In genomic region chr1:173714759-173715537, GRCh38 we compare ENCODE assay signal across 8 cellular contexts. TPM values are rescaled to one million over a fixed set of nuclear protein-coding genes. Genes with fewer than 3 reads are reported as not detected.
DNase-seq lines count a peak whose midpoint lies in the region; ATAC-seq and TF ChIP-seq lines count a peak whose summit lies in the region.

A gene with protein sequence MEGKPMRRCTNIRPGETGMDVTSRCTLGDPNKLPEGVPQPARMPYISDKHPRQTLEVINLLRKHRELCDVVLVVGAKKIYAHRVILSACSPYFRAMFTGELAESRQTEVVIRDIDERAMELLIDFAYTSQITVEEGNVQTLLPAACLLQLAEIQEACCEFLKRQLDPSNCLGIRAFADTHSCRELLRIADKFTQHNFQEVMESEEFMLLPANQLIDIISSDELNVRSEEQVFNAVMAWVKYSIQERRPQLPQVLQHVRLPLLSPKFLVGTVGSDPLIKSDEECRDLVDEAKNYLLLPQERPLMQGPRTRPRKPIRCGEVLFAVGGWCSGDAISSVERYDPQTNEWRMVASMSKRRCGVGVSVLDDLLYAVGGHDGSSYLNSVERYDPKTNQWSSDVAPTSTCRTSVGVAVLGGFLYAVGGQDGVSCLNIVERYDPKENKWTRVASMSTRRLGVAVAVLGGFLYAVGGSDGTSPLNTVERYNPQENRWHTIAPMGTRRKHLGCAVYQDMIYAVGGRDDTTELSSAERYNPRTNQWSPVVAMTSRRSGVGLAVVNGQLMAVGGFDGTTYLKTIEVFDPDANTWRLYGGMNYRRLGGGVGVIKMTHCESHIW (plus strand): TSS chr1:173714981. CDS start chr1:173716044, 1,063 bp downstream.

- H3K27ac ChIP-seq in caudate nucleus (ENCODE audit: low read depth, low read length) = peak within 1 kb of the TSS; percentile 68

- H3K4me1 Mint-ChIP-seq in activated B cell treated with CpG ODN at 0.5 μM for 24 hours = peaks cover 22% of the 10 kb centered on the region

- peaks cover 14% of the 10 kb centered on the region for H3K27me3 Mint-ChIP-seq in activated B cell treated with CpG ODN at 0.5 μM for 24 hours

- H3K4me3 ChIP-seq in AG09309 (ENCODE audit: control insufficient read depth, low read depth, low read length) = peak within 1 kb of the TSS; percentile 82

- peaks cover 18% of the 10 kb centered on the region for H3K36me3 Mint-ChIP-seq in activated B cell treated with CpG ODN at 0.5 μM for 24 hours (ENCODE audit: low read depth)

- H3K27ac Mint-ChIP-seq in activated B cell treated with CpG ODN at 0.5 μM for 24 hours = peak within 1 kb of the TSS; percentile 89

- ATAC-seq in HG03196 (IDR thresholded peaks at IDR 0.05; ENCODE audit: unreplicated experiment) (peak; percentile 91), activated B cell treated with CpG ODN at 0.5 μM for 24 hours (ENCODE audit: low read depth) (peak; percentile 96)

- POLR2A ChIA-PET in activated B cell treated with CpG ODN at 0.5 μM for 24 hours (lab: Charles Lee) = interaction anchor here (0.6 to 2.9 kb wide), 15 partner anchors 8 to 1309 kb away, joined by 3 to 22 read pairs (median 3); partner anchors contain the start of genes CACYBP, CENPL, DARS2 and GAS5

- intact Hi-C loops in activated B cell treated with CpG ODN at 0.5 μM for 24 hours (cut with micrococcal nuclease) = loop anchor here (1.0 to 10.0 kb wide), 9 partner anchors 109 to 1970 kb away; partner anchors contain the start of genes CENPL, DARS2, PRDX6 and SUCO

- DNase-seq in AG09309 (ENCODE audit: low read depth) = peak; percentile 63
- peak; percentile 90 for DNase-seq in NCI-H345 (lab: John Stamatoyannopoulos, UW)
- peak; percentile 71 for DNase-seq in activated B cell treated with CpG ODN at 0.5 μM for 24 hours
- DNase-seq in caudate nucleus (lab: John Stamatoyannopoulos, UW) = peak in 60 of 61 donors; percentile 21 to 91 (median 74)
- DNase-seq in iris pigment epithelial cell (ENCODE audit: low read depth) = peak; percentile 93
- peak; percentile 74 to 77 for DNase-seq in stimulated activated CD4-positive, alpha-beta T cell treated with anti-CD3 and anti-CD28 coated beads, Interleukin-12 subunit alpha, Interleukin-12 subunit beta, amount 100 ng/mL, for 24 hours (ENCODE audit: low read depth in 2 of 2)

- TF ChIP-seq POLR2A in GM18951 (IDR thresholded peaks at IDR 0.05; ENCODE audit: extremely low read depth, insufficient read depth, insufficient read length) = peak; percentile 89

- TF ChIP-seq CTCF in AG09309 (IDR thresholded peaks at IDR 0.05; ENCODE audit: control insufficient read depth, insufficient read depth, low read depth, low read length, missing control alignments) (no peak), activated B cell treated with CpG ODN at 0.5 μM for 24 hours (IDR thresholded peaks at IDR 0.05) (no peak)

- H3K9me3 Mint-ChIP-seq in activated B cell treated with CpG ODN at 0.5 μM for 24 hours = no peaks in the 10 kb centered on the region

- in situ Hi-C loops in GM18951 (cut with MboI; ENCODE audit: low sequenced_read_pairs, unreplicated experiment) = no loop called here

- H3K4me3 Mint-ChIP-seq in activated B cell treated with CpG ODN at 0.5 μM for 24 hours = peak within 1 kb of the TSS; percentile 93

- CTCF ChIA-PET in activated B cell treated with CpG ODN at 0.5 μM for 24 hours (lab: Charles Lee) = interaction anchor here (0.5 to 1.4 kb wide), 3 partner anchors 285 to 536 kb away, joined by 3 to 4 read pairs (median 4); no protein-coding TSS in a partner anchor

RNA-seq across cellular contexts. Expression of the gene that starts here (rescaled TPM):
- 19.6 and 26.1 TPM in 2 replicates for total RNA-seq in activated B cell treated with CpG ODN at 0.5 μM for 24 hours

Comparison
In these comparisons a context has a peak if more than half of its experiments do, and no peak if none do; other contexts are left out.
1. Peak in every context shown above with its lines: DNase-seq, ATAC-seq, H3K4me3 ChIP-seq and H3K27ac ChIP-seq.